In the genomic region with DNA sequence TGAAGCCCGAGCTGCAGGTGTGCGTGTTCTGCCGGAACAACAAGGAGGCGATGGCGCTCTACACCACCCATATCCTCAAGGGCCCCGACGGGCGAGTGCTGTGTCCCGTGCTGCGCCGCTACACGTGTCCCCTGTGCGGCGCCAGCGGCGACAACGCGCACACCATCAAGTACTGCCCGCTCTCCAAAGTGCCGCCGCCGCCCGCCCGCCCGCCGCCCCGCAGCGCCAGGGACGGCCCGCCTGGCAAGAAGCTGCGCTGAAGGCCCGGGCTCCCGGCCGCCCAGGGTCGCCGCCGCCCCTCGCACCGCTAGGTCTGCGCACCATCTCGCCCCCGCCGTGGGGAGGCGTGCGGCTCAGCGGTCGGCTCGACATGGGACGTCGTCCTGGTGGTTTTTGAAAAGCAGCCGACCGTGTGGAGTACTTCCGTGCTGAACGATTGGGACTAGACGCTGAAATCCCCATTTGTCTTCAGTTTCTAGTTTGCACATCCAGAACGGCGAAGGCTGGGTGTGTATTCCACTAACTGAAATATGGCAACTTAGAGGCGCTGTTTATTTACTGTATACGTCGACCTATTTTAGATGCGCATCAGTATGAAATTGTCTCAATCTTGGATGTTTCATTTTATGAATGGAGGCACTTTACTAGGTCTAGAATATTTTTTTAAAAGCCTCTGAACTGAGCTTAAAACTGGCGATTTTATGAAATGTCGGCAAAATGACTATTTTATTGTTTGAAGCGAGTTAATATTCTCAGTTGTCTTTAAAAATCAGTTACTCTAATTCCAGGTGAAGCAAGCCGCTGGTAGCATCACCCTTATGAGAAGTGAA, we compare ENCODE assay signal across 2 cellular contexts.
TF ChIP-seq lines count a peak whose summit lies in the region.

No MANE protein-coding gene starts in this region.

TF ChIP-seq in Ishikawa, 13 proteins besides CTCF, POLR2A, EP300 and RAD21 (continued from another document):
- TF ChIP-seq, protein P1, sequence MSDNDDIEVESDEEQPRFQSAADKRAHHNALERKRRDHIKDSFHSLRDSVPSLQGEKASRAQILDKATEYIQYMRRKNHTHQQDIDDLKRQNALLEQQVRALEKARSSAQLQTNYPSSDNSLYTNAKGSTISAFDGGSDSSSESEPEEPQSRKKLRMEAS (IDR thresholded peaks at IDR 0.05) = peak; percentile 94
- TF ChIP-seq TCF12 (IDR thresholded peaks at IDR 0.05; ENCODE audit: low read depth) (no peak; the same call in 1 of the 2 replicates), YY1 (IDR thresholded peaks at IDR 0.05; ENCODE audit: low read depth) (peak; percentile 33; the same call in 1 of the 2 replicates), TEAD4 (IDR thresholded peaks at IDR 0.05) (no peak), ZBTB7A (IDR thresholded peaks at IDR 0.05; ENCODE audit: low read depth) (peak; percentile 41; the same call in 1 of the 2 replicates)

TF ChIP-seq in GM12878, 131 proteins besides CTCF, POLR2A, EP300 and RAD21 (continues in another document):
- TF ChIP-seq, protein P2, sequence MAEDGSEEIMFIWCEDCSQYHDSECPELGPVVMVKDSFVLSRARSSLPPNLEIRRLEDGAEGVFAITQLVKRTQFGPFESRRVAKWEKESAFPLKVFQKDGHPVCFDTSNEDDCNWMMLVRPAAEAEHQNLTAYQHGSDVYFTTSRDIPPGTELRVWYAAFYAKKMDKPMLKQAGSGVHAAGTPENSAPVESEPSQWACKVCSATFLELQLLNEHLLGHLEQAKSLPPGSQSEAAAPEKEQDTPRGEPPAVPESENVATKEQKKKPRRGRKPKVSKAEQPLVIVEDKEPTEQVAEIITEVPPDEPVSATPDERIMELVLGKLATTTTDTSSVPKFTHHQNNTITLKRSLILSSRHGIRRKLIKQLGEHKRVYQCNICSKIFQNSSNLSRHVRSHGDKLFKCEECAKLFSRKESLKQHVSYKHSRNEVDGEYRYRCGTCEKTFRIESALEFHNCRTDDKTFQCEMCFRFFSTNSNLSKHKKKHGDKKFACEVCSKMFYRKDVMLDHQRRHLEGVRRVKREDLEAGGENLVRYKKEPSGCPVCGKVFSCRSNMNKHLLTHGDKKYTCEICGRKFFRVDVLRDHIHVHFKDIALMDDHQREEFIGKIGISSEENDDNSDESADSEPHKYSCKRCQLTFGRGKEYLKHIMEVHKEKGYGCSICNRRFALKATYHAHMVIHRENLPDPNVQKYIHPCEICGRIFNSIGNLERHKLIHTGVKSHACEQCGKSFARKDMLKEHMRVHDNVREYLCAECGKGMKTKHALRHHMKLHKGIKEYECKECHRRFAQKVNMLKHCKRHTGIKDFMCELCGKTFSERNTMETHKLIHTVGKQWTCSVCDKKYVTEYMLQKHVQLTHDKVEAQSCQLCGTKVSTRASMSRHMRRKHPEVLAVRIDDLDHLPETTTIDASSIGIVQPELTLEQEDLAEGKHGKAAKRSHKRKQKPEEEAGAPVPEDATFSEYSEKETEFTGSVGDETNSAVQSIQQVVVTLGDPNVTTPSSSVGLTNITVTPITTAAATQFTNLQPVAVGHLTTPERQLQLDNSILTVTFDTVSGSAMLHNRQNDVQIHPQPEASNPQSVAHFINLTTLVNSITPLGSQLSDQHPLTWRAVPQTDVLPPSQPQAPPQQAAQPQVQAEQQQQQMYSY (CRISPR knock-in tag; IDR thresholded peaks at IDR 0.05) = no peak
- TF ChIP-seq PAX8 (IDR thresholded peaks at IDR 0.05) = no peak
- TF ChIP-seq RELA (IDR thresholded peaks at IDR 0.05; ENCODE audit: borderline replicate concordance, partially characterized antibody) = peak; percentile 43
- TF ChIP-seq POLR2AphosphoS2 (IDR thresholded peaks at IDR 0.05; ENCODE audit: low read depth, low read length) = 0 out of 2 replicates have a peak, but pooled peaks have one; percentile 48
- TF ChIP-seq, protein P3, sequence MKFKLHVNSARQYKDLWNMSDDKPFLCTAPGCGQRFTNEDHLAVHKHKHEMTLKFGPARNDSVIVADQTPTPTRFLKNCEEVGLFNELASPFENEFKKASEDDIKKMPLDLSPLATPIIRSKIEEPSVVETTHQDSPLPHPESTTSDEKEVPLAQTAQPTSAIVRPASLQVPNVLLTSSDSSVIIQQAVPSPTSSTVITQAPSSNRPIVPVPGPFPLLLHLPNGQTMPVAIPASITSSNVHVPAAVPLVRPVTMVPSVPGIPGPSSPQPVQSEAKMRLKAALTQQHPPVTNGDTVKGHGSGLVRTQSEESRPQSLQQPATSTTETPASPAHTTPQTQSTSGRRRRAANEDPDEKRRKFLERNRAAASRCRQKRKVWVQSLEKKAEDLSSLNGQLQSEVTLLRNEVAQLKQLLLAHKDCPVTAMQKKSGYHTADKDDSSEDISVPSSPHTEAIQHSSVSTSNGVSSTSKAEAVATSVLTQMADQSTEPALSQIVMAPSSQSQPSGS (IDR thresholded peaks at IDR 0.05; ENCODE audit: low read length) = peak; percentile 45; the same call in 1 of the 2 replicates
- TF ChIP-seq, protein P4, sequence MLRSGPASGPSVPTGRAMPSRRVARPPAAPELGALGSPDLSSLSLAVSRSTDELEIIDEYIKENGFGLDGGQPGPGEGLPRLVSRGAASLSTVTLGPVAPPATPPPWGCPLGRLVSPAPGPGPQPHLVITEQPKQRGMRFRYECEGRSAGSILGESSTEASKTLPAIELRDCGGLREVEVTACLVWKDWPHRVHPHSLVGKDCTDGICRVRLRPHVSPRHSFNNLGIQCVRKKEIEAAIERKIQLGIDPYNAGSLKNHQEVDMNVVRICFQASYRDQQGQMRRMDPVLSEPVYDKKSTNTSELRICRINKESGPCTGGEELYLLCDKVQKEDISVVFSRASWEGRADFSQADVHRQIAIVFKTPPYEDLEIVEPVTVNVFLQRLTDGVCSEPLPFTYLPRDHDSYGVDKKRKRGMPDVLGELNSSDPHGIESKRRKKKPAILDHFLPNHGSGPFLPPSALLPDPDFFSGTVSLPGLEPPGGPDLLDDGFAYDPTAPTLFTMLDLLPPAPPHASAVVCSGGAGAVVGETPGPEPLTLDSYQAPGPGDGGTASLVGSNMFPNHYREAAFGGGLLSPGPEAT (IDR thresholded peaks at IDR 0.05; ENCODE audit: low read depth) = no peak
- TF ChIP-seq SREBF2 (IDR thresholded peaks at IDR 0.05; ENCODE audit: low read length) = no peak
- no peak for TF ChIP-seq NFYA (IDR thresholded peaks at IDR 0.05; ENCODE audit: borderline replicate concordance, low read depth, low read length)
- TF ChIP-seq, protein P5, sequence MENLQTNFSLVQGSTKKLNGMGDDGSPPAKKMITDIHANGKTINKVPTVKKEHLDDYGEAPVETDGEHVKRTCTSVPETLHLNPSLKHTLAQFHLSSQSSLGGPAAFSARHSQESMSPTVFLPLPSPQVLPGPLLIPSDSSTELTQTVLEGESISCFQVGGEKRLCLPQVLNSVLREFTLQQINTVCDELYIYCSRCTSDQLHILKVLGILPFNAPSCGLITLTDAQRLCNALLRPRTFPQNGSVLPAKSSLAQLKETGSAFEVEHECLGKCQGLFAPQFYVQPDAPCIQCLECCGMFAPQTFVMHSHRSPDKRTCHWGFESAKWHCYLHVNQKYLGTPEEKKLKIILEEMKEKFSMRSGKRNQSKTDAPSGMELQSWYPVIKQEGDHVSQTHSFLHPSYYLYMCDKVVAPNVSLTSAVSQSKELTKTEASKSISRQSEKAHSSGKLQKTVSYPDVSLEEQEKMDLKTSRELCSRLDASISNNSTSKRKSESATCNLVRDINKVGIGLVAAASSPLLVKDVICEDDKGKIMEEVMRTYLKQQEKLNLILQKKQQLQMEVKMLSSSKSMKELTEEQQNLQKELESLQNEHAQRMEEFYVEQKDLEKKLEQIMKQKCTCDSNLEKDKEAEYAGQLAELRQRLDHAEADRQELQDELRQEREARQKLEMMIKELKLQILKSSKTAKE (IDR thresholded peaks at IDR 0.05; ENCODE audit: low read depth, poor library complexity, severe bottlenecking) = no peak
- peak; percentile 45; the same call in 1 of the 2 replicates for TF ChIP-seq CREM (IDR thresholded peaks at IDR 0.05; ENCODE audit: low read depth)
- TF ChIP-seq MXI1 (IDR thresholded peaks at IDR 0.05; ENCODE audit: low read depth, low read length) = no peak
- TF ChIP-seq, protein P6, sequence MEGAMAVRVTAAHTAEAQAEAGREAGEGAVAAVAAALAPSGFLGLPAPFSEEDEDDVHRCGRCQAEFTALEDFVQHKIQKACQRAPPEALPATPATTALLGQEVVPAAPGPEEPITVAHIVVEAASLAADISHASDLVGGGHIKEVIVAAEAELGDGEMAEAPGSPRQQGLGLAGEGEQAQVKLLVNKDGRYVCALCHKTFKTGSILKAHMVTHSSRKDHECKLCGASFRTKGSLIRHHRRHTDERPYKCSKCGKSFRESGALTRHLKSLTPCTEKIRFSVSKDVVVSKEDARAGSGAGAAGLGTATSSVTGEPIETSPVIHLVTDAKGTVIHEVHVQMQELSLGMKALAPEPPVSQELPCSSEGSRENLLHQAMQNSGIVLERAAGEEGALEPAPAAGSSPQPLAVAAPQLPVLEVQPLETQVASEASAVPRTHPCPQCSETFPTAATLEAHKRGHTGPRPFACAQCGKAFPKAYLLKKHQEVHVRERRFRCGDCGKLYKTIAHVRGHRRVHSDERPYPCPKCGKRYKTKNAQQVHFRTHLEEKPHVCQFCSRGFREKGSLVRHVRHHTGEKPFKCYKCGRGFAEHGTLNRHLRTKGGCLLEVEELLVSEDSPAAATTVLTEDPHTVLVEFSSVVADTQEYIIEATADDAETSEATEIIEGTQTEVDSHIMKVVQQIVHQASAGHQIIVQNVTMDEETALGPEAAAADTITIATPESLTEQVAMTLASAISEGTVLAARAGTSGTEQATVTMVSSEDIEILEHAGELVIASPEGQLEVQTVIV (IDR thresholded peaks at IDR 0.05; ENCODE audit: borderline replicate concordance, partially characterized antibody) = no peak
- TF ChIP-seq PAX5 (IDR thresholded peaks at IDR 0.05; ENCODE audit: borderline replicate concordance, low read depth, low read length) = peak; percentile 98
- TF ChIP-seq JUNB (IDR thresholded peaks at IDR 0.05) = 0 out of 2 replicates have a peak, but pooled peaks have one; percentile 11
- 0 out of 2 replicates have a peak, but pooled peaks have one; percentile 7 for TF ChIP-seq FOXM1 (IDR thresholded peaks at IDR 0.05; ENCODE audit: low read depth, low read length)
- TF ChIP-seq WRNIP1 (IDR thresholded peaks at IDR 0.05; ENCODE audit: borderline replicate concordance, low read depth, low read length) = no peak
- no peak for TF ChIP-seq FOS (IDR thresholded peaks at IDR 0.05; ENCODE audit: borderline replicate concordance, extremely low read depth, insufficient read length)
- no peak for TF ChIP-seq MYB (IDR thresholded peaks at IDR 0.05; ENCODE audit: borderline replicate concordance, low read depth, low read length)
- TF ChIP-seq FOXK2 (IDR thresholded peaks at IDR 0.05) = no peak
- TF ChIP-seq, protein P7, sequence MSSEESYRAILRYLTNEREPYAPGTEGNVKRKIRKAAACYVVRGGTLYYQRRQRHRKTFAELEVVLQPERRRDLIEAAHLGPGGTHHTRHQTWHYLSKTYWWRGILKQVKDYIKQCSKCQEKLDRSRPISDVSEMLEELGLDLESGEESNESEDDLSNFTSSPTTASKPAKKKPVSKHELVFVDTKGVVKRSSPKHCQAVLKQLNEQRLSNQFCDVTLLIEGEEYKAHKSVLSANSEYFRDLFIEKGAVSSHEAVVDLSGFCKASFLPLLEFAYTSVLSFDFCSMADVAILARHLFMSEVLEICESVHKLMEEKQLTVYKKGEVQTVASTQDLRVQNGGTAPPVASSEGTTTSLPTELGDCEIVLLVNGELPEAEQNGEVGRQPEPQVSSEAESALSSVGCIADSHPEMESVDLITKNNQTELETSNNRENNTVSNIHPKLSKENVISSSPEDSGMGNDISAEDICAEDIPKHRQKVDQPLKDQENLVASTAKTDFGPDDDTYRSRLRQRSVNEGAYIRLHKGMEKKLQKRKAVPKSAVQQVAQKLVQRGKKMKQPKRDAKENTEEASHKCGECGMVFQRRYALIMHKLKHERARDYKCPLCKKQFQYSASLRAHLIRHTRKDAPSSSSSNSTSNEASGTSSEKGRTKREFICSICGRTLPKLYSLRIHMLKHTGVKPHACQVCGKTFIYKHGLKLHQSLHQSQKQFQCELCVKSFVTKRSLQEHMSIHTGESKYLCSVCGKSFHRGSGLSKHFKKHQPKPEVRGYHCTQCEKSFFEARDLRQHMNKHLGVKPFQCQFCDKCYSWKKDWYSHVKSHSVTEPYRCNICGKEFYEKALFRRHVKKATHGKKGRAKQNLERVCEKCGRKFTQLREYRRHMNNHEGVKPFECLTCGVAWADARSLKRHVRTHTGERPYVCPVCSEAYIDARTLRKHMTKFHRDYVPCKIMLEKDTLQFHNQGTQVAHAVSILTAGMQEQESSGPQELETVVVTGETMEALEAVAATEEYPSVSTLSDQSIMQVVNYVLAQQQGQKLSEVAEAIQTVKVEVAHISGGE (CRISPR knock-in tag; IDR thresholded peaks at IDR 0.05) = no peak
- no peak for TF ChIP-seq SMAD1 (IDR thresholded peaks at IDR 0.05; ENCODE audit: low read depth, partially characterized antibody)
- TF ChIP-seq GATAD2B (conservative IDR thresholded peaks at IDR 0.05; ENCODE audit: low read depth) = peak; percentile 56
- TF ChIP-seq, protein P8, sequence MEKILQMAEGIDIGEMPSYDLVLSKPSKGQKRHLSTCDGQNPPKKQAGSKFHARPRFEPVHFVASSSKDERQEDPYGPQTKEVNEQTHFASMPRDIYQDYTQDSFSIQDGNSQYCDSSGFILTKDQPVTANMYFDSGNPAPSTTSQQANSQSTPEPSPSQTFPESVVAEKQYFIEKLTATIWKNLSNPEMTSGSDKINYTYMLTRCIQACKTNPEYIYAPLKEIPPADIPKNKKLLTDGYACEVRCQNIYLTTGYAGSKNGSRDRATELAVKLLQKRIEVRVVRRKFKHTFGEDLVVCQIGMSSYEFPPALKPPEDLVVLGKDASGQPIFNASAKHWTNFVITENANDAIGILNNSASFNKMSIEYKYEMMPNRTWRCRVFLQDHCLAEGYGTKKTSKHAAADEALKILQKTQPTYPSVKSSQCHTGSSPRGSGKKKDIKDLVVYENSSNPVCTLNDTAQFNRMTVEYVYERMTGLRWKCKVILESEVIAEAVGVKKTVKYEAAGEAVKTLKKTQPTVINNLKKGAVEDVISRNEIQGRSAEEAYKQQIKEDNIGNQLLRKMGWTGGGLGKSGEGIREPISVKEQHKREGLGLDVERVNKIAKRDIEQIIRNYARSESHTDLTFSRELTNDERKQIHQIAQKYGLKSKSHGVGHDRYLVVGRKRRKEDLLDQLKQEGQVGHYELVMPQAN (conservative IDR thresholded peaks at IDR 0.05) = peak; percentile 39; the same call in 1 of the 2 replicates
- TF ChIP-seq DPF2 (IDR thresholded peaks at IDR 0.05) = peak; percentile 53
- TF ChIP-seq POU2F2 (IDR thresholded peaks at IDR 0.05; ENCODE audit: borderline replicate concordance, low read depth, low read length) = no peak
- TF ChIP-seq STAT3 (IDR thresholded peaks at IDR 0.05; ENCODE audit: low read depth, low read length) = no peak
- peak in 1 of 2 experiments; percentile 80; a peak in 2 of 3 replicates for TF ChIP-seq EGR1 (IDR thresholded peaks at IDR 0.05; ENCODE audit: borderline replicate concordance in 1 of 2, low read depth in 2 of 2, low read length in 2 of 2)
- TF ChIP-seq BACH1 (IDR thresholded peaks at IDR 0.05; ENCODE audit: borderline replicate concordance) = peak; percentile 73
- TF ChIP-seq, protein P9, sequence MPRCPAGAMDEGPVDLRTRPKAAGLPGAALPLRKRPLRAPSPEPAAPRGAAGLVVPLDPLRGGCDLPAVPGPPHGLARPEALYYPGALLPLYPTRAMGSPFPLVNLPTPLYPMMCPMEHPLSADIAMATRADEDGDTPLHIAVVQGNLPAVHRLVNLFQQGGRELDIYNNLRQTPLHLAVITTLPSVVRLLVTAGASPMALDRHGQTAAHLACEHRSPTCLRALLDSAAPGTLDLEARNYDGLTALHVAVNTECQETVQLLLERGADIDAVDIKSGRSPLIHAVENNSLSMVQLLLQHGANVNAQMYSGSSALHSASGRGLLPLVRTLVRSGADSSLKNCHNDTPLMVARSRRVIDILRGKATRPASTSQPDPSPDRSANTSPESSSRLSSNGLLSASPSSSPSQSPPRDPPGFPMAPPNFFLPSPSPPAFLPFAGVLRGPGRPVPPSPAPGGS (IDR thresholded peaks at IDR 0.05; ENCODE audit: borderline replicate concordance, insufficient read depth, low read depth, low read length, poor library complexity, severe bottlenecking) = peak; percentile 73
- TF ChIP-seq SMAD5 (IDR thresholded peaks at IDR 0.05; ENCODE audit: low read depth) = no peak
- TF ChIP-seq SPI1 (IDR thresholded peaks at IDR 0.05; ENCODE audit: borderline replicate concordance, insufficient read depth, low read depth, low read length) = 0 out of 2 replicates have a peak, but pooled peaks have one; percentile 10
